30 cellular contexts compared by ENCODE assay signal in genomic region chr3:52187576-52187975, GRCh38. TPM values are rescaled to one million over a fixed set of nuclear protein-coding genes. Genes with fewer than 3 reads are reported as not detected.
DNase-seq lines count a peak whose midpoint lies in the region; ATAC-seq, FAIRE-seq and TF ChIP-seq lines count a peak whose summit lies in the region.
"Had no signal": no experiment of that assay in that cellular context is flagged by ENCODE, and none has a peak within 500 bp of the region (broad histone marks: within the 10 kb centered on the region; RNA-seq: fewer than 3 reads in every experiment).

No MANE protein-coding gene starts in this region.

- POLR2A ChIA-PET in HepG2 (lab: Yijun Ruan, JAX), result interaction anchor here (1.6 kb wide), 1 partner anchor 9 kb away, joined by 8 read pairs; no protein-coding TSS in a partner anchor

- H3K27me3 ChIP-seq in HepG2 (ENCODE audit: control insufficient read depth in 1 of 2, insufficient read depth in 2 of 2, low read length in 2 of 2), result peaks cover 0 to 3% of the 10 kb centered on the region in 2 experiments; a peak in 1 of 5 replicates
- H3K27me3 ChIP-seq in right lobe of liver, result no peaks in the 10 kb centered on the region
- no peaks in the 10 kb centered on the region for H3K27me3 ChIP-seq in HL-60 (ENCODE audit: insufficient read depth, poor library complexity, severe bottlenecking)
- no peaks in the 10 kb centered on the region for H3K27me3 ChIP-seq in hepatocyte
- no peaks in the 10 kb centered on the region for H3K27me3 ChIP-seq in transverse colon
- H3K27me3 ChIP-seq: BLaER1 treated with 17β-estradiol and CSF1 and Interleukin-3, amounts not matched to agents 10 nM and 100 nM had no signal

- no peak overlapping the region for H3K9ac ChIP-seq in HepG2 (ENCODE audit: insufficient read depth, low read depth, low read length)
- H3K9ac ChIP-seq: BLaER1 treated with 17β-estradiol and CSF1 and Interleukin-3, amounts not matched to agents 10 nM and 100 nM had no signal

- H3K36me3 Mint-ChIP-seq in dendritic cell treated with granulocyte-macrophage colony-stimulating factor and Interleukin-4, amounts not matched to agents 40 ng/mL and 50 ng/mL, for 4 days (ENCODE audit: low read depth), result no peaks in the 10 kb centered on the region
- H3K36me3 Mint-ChIP-seq: CD4-positive, alpha-beta memory T cell; CD4-positive, CD25-positive, alpha-beta regulatory T cell; CD8-positive, alpha-beta memory T cell had no signal

- in situ Hi-C loops in HepG2 (cut with HindIII; ENCODE audit: extremely low pct_ligation_motif_present, low pct_unique_long_range_greater_than_20kb) (no loop called here), transverse colon (cut with MboI; ENCODE audit: low pct_ligation_motif_present in 1 of 4, low pct_unique_long_range_greater_than_20kb in 1 of 4, low sequenced_read_pairs in 3 of 4) (no loop called here)

- intact Hi-C loops in HepG2 (cut with micrococcal nuclease; ENCODE audit: unreplicated experiment), result no loop called here
- intact Hi-C loops in right lobe of liver (cut with DNase I), result no loop called here
- intact Hi-C loops in dendritic cell treated with granulocyte-macrophage colony-stimulating factor and Interleukin-4, amounts not matched to agents 40 ng/mL and 50 ng/mL, for 4 days (cut with micrococcal nuclease), result no loop called here
- intact Hi-C loops in transverse colon (cut with DNase I; ENCODE audit: low total_unique reads), result no loop called here

- DNase-seq in HepG2 (ENCODE audit: low spot score) (no peak), right lobe of liver (no peak), HL-60 (ENCODE audit: low read depth in 1 of 2, low spot score in 1 of 2) (no peak), hepatocyte (ENCODE audit: low spot score) (no peak), NOMO-1 treated with dmso at 0.1 percent for 144 hours (lab: John Stamatoyannopoulos, UW; ENCODE audit: unreplicated experiment) (no peak), NCI-H345 treated with DMSO at 0.1 percent for 48 hours (lab: John Stamatoyannopoulos, UW; ENCODE audit: unreplicated experiment) (no peak), transverse colon (no peak)
- DNase-seq: AML-193; CD4-positive, alpha-beta memory T cell; CD4-positive, CD25-positive, alpha-beta regulatory T cell; CD8-positive, alpha-beta memory T cell; COR-L47; DMS 273 treated with DMSO at 0.1 percent for 48 hours; DMS153; DMS53; DMS79; DND-41; EL; GDM1 had no signal

- H3K4me1 ChIP-seq in HepG2 (ENCODE audit: insufficient read depth, low read length) (peaks cover 76% of the 10 kb centered on the region), right lobe of liver (peaks cover 0 to 66% (median 14%) of the 10 kb centered on the region in 4 donors), hepatocyte (ENCODE audit: insufficient read depth) (peaks cover 13% of the 10 kb centered on the region), transverse colon (peaks cover 0 to 5% (median 1%) of the 10 kb centered on the region in 4 donors)

- TF ChIP-seq POLR2A in HepG2 (IDR thresholded peaks at IDR 0.05; ENCODE audit: insufficient read depth in 1 of 2, low read depth in 2 of 2, low read length in 2 of 2) (no peak), right lobe of liver (IDR thresholded peaks at IDR 0.05) (no peak), transverse colon (IDR thresholded peaks at IDR 0.05) (no peak)

- TF ChIP-seq EP300 in HepG2 (IDR thresholded peaks at IDR 0.05; ENCODE audit: low read depth in 2 of 2, low read length in 2 of 2) (no peak), HepG2 (CRISPR knock-in tag; IDR thresholded peaks at IDR 0.05; ENCODE audit: borderline replicate concordance) (no peak), transverse colon (IDR thresholded peaks at IDR 0.05; ENCODE audit: low read depth) (no peak)

- no TSS peak for BruUV-seq in HepG2 (replicated peaks; lab: Mats Ljungman, UMichigan)

- H3K79me2 ChIP-seq in HepG2 (ENCODE audit: insufficient read depth, low read length) (no peaks in the 10 kb centered on the region), hepatocyte (no peaks in the 10 kb centered on the region)

- H3K4me1 Mint-ChIP-seq in dendritic cell treated with granulocyte-macrophage colony-stimulating factor and Interleukin-4, amounts not matched to agents 40 ng/mL and 50 ng/mL, for 4 days (ENCODE audit: low read depth), result peaks cover 79% of the 10 kb centered on the region

- no peaks in the 10 kb centered on the region for H4K20me1 ChIP-seq in HepG2 (ENCODE audit: insufficient read depth, low read length)
- H4K20me1 ChIP-seq in hepatocyte (ENCODE audit: insufficient read depth, poor library complexity, severe bottlenecking), result no peaks in the 10 kb centered on the region
- H4K20me1 ChIP-seq: BLaER1 treated with 17β-estradiol and CSF1 and Interleukin-3, amounts not matched to agents 10 nM and 100 nM had no signal

- peak overlapping the region; percentile 85 for H3K27ac Mint-ChIP-seq in dendritic cell treated with granulocyte-macrophage colony-stimulating factor and Interleukin-4, amounts not matched to agents 40 ng/mL and 50 ng/mL, for 4 days
- H3K27ac Mint-ChIP-seq: B cell; CD8-positive, alpha-beta memory T cell had no signal

- no peaks in the 10 kb centered on the region for H3K9me2 ChIP-seq in hepatocyte (replicated peaks; ENCODE audit: insufficient read depth)

- H2AFZ ChIP-seq in HepG2 (ENCODE audit: low read length) (no peak overlapping the region), hepatocyte (no peak overlapping the region)

- no peak for TF ChIP-seq CTCF in HepG2 (CRISPR knock-in tag; IDR thresholded peaks at IDR 0.05)
- no peak for TF ChIP-seq CTCF in right lobe of liver (IDR thresholded peaks at IDR 0.05)
- no peak for TF ChIP-seq CTCF in HL-60 (IDR thresholded peaks at IDR 0.05; ENCODE audit: insufficient read depth, low read length)
- TF ChIP-seq CTCF in hepatocyte (IDR thresholded peaks at IDR 0.05; ENCODE audit: poor library complexity), result no peak
- no peak for TF ChIP-seq CTCF in transverse colon (IDR thresholded peaks at IDR 0.05)

- no peaks in the 10 kb centered on the region for H3K27me3 Mint-ChIP-seq in dendritic cell treated with granulocyte-macrophage colony-stimulating factor and Interleukin-4, amounts not matched to agents 40 ng/mL and 50 ng/mL, for 4 days
- H3K27me3 Mint-ChIP-seq: B cell; CD4-positive, alpha-beta memory T cell; CD4-positive, CD25-positive, alpha-beta regulatory T cell; CD8-positive, alpha-beta memory T cell had no signal

- no peaks in the 10 kb centered on the region for H3K36me3 ChIP-seq in HepG2 (replicated peaks in 1 of 2; ENCODE audit: control insufficient read depth in 1 of 2, insufficient read depth in 2 of 2, low read length in 2 of 2)
- H3K36me3 ChIP-seq in right lobe of liver, result no peaks in the 10 kb centered on the region
- H3K36me3 ChIP-seq in hepatocyte (replicated peaks; ENCODE audit: insufficient read depth, low read depth), result no peaks in the 10 kb centered on the region
- H3K36me3 ChIP-seq in transverse colon, result no peaks in the 10 kb centered on the region
- H3K36me3 ChIP-seq: BLaER1 treated with 17β-estradiol and CSF1 and Interleukin-3, amounts not matched to agents 10 nM and 100 nM had no signal

- H3K27ac ChIP-seq in HepG2 (ENCODE audit: extremely low read length, insufficient read depth, low read length), result no peak overlapping the region
- peak overlapping the region in 1 of 3 donors; percentile 100 for H3K27ac ChIP-seq in right lobe of liver
- H3K27ac ChIP-seq in HL-60 (replicated peaks), result peak overlapping the region; percentile 95
- peak overlapping the region; percentile 75 for H3K27ac ChIP-seq in hepatocyte
- H3K27ac ChIP-seq in transverse colon, result no peak overlapping the region
- H3K27ac ChIP-seq: 22Rv1, A549, C4-2B had no signal

- WGBS in HepG2 (ENCODE audit: low lambda C conversion rate), result 69% methylated on average over 4 of the region's 4 CpGs
- WGBS in right lobe of liver (ENCODE audit: insufficient coverage, low coverage, low lambda C conversion rate, missing lambda C conversion rate), result 89% methylated on average over 4 of the region's 4 CpGs
- WGBS in hepatocyte (ENCODE audit: low lambda C conversion rate, missing lambda C conversion rate), result over 99% methylated on average over 4 of the region's 4 CpGs
- 97 to 100% methylated on average over 3 to 4 of the region's 4 CpGs for WGBS in transverse colon (ENCODE audit: low coverage in 1 of 2), 2 donors

- CTCF ChIA-PET in HepG2 (lab: Yijun Ruan, JAX; ENCODE audit: low intra/inter-chr PET ratio, low total read pairs), result no interaction called here

- no peak for TF ChIP-seq RAD21 in HepG2 (CRISPR knock-in tag; IDR thresholded peaks at IDR 0.05)

- no peak overlapping the region for H3K4me3 Mint-ChIP-seq in dendritic cell treated with granulocyte-macrophage colony-stimulating factor and Interleukin-4, amounts not matched to agents 40 ng/mL and 50 ng/mL, for 4 days
- H3K4me3 Mint-ChIP-seq: B cell; CD4-positive, alpha-beta memory T cell; CD4-positive, CD25-positive, alpha-beta regulatory T cell; CD8-positive, alpha-beta memory T cell had no signal

- H3K4me3 ChIP-seq in HepG2 (replicated peaks in 1 of 3; ENCODE audit: insufficient read depth in 1 of 3, low read depth in 2 of 3, low read length in 3 of 3) (no peak overlapping the region), right lobe of liver (no peak overlapping the region), HL-60 (replicated peaks; ENCODE audit: insufficient read depth, low read length) (no peak overlapping the region), hepatocyte (no peak overlapping the region), transverse colon (no peak overlapping the region)
- H3K4me3 ChIP-seq: A549; BLaER1 treated with 17β-estradiol and CSF1 and Interleukin-3, amounts not matched to agents 10 nM and 100 nM; GM12878 had no signal

- ATAC-seq in HepG2, result no peak
- ATAC-seq in right lobe of liver, result no peak
- ATAC-seq: A549, GM12878 had no signal

- H3K9me3 Mint-ChIP-seq in dendritic cell treated with granulocyte-macrophage colony-stimulating factor and Interleukin-4, amounts not matched to agents 40 ng/mL and 50 ng/mL, for 4 days, result no peaks in the 10 kb centered on the region
- H3K9me3 Mint-ChIP-seq: CD4-positive, alpha-beta memory T cell; CD4-positive, CD25-positive, alpha-beta regulatory T cell; CD8-positive, alpha-beta memory T cell had no signal

- no peak overlapping the region for H3K4me2 ChIP-seq in HepG2 (ENCODE audit: low read depth, low read length)
- no peak overlapping the region for H3K4me2 ChIP-seq in hepatocyte
- H3K4me2 ChIP-seq: A549; BLaER1 treated with 17β-estradiol and CSF1 and Interleukin-3, amounts not matched to agents 10 nM and 100 nM had no signal

- no peaks in the 10 kb centered on the region for H3K9me3 ChIP-seq in HepG2 (ENCODE audit: low read length)
- no peaks in the 10 kb centered on the region for H3K9me3 ChIP-seq in right lobe of liver
- no peaks in the 10 kb centered on the region for H3K9me3 ChIP-seq in hepatocyte (ENCODE audit: low read depth)
- H3K9me3 ChIP-seq in transverse colon, result no peaks in the 10 kb centered on the region
- H3K9me3 ChIP-seq: A549; BLaER1 treated with 17β-estradiol and CSF1 and Interleukin-3, amounts not matched to agents 10 nM and 100 nM had no signal

- no peak for FAIRE-seq in HepG2 (lab: Jason Lieb, UNC)
- FAIRE-seq: A549, GM12878, GM12892, GM18507 had no signal

RNA-seq across cellular contexts. Expression of gene ALAS1, which starts 10.4 kb away (rescaled TPM):
- total RNA-seq in HepG2 (2016; rRNA removed; fragmentation: Illumina TruSeq; extraction: Trizol), result 36.0 and 40.2 TPM in 2 replicates
- 9.6 and 11.6 TPM in 2 replicates for total RNA-seq in HepG2 (2016; cell fraction: cytosol; rRNA removed; fragmentation: Illumina TruSeq; extraction: Trizol; ENCODE audit: low read depth)
- 33.6 and 35.3 TPM in 2 replicates for total RNA-seq in HepG2 (2016; cell fraction: insoluble cytoplasmic fraction; rRNA removed; fragmentation: Illumina TruSeq; extraction: Trizol)
- 14.0 and 14.5 TPM in 2 replicates for total RNA-seq in HepG2 (2016; cell fraction: membrane; rRNA removed; fragmentation: Illumina TruSeq; extraction: Trizol)
- 16.9 and 18.1 TPM in 2 replicates for total RNA-seq in HepG2 (2016; cell fraction: nucleus; rRNA removed; fragmentation: Illumina TruSeq; extraction: Trizol)
- 39.0 and 43.2 TPM in 2 replicates for polyA plus RNA-seq in HepG2 (2011; rRNA removed)
- polyA plus RNA-seq in HepG2 (2011; cell fraction: cytosol; rRNA removed), result 41.2 and 50.6 TPM in 2 replicates
- polyA plus RNA-seq in HepG2 (2011; cell fraction: nucleus; rRNA removed), result 30.0 and 30.9 TPM in 2 replicates
- 19.8 and 27.7 TPM in 2 replicates for polyA plus RNA-seq in HepG2 (2012)
- 3.9 and 4.3 TPM in 2 replicates for polyA plus RNA-seq in HepG2 (2016; cell fraction: cytosol; fragmentation: Illumina TruSeq; extraction: Trizol; ENCODE audit: low read depth)
- polyA plus RNA-seq in HepG2 (2016; cell fraction: insoluble cytoplasmic fraction; fragmentation: Illumina TruSeq; extraction: Trizol; ENCODE audit: low read depth), result 27.6 and 42.4 TPM in 2 replicates
- polyA plus RNA-seq in HepG2 (2016; cell fraction: membrane; fragmentation: Illumina TruSeq; extraction: Trizol; ENCODE audit: low read depth), result 6.8 and 7.1 TPM in 2 replicates
- polyA plus RNA-seq in HepG2 (2016; cell fraction: nucleus; fragmentation: Illumina TruSeq; extraction: Trizol; ENCODE audit: insufficient read depth, low read depth), result 26.7 and 30.3 TPM in 2 replicates
- 49.6 and 54.7 TPM in 2 replicates for polyA minus RNA-seq in HepG2 (2011; rRNA and poly(A)+ RNA removed; ENCODE audit: low replicate concordance)
- polyA minus RNA-seq in HepG2 (2011; cell fraction: cytosol; rRNA and poly(A)+ RNA removed), result 23.9 and 26.4 TPM in 2 replicates
- polyA minus RNA-seq in HepG2 (2011; cell fraction: nucleus; rRNA and poly(A)+ RNA removed), result 17.3 and 19.0 TPM in 2 replicates
- total RNA-seq in right lobe of liver, result 100 to 1,000 TPM in 4 of 6 experiments, 10 to 100 TPM in 2; 73.4 to 783 (median 147) TPM
- 81.8 and 85.3 TPM in 2 replicates for total RNA-seq in hepatocyte
- polyA plus RNA-seq in hepatocyte, result 90.1 and 91.2 TPM in 2 replicates
- 100 to 1,000 TPM in 1 of 4 donors, 10 to 100 TPM in 3; 70.1 to 101 (median 84.0) TPM for total RNA-seq in transverse colon

RNA-seq across cellular contexts. Expression of gene POC1A, which starts 33.4 kb away (rescaled TPM):
- total RNA-seq in HepG2 (2016; rRNA removed; fragmentation: Illumina TruSeq; extraction: Trizol), result 20.0 and 22.5 TPM in 2 replicates
- total RNA-seq in HepG2 (2016; cell fraction: cytosol; rRNA removed; fragmentation: Illumina TruSeq; extraction: Trizol; ENCODE audit: low read depth), result 13.9 and 15.5 TPM in 2 replicates
- total RNA-seq in HepG2 (2016; cell fraction: insoluble cytoplasmic fraction; rRNA removed; fragmentation: Illumina TruSeq; extraction: Trizol), result 20.6 and 21.0 TPM in 2 replicates
- 24.6 and 24.9 TPM in 2 replicates for total RNA-seq in HepG2 (2016; cell fraction: membrane; rRNA removed; fragmentation: Illumina TruSeq; extraction: Trizol)
- 11.2 and 11.3 TPM in 2 replicates for total RNA-seq in HepG2 (2016; cell fraction: nucleus; rRNA removed; fragmentation: Illumina TruSeq; extraction: Trizol)
- 12.6 and 14.6 TPM in 2 replicates for polyA plus RNA-seq in HepG2 (2011; rRNA removed)
- 9.9 and 16.4 TPM in 2 replicates for polyA plus RNA-seq in HepG2 (2011; cell fraction: cytosol; rRNA removed)
- polyA plus RNA-seq in HepG2 (2011; cell fraction: nucleus; rRNA removed), result 9.4 and 12.5 TPM in 2 replicates
- polyA plus RNA-seq in HepG2 (2012), result 5.8 and 9.6 TPM in 2 replicates
- polyA plus RNA-seq in HepG2 (2016; cell fraction: cytosol; fragmentation: Illumina TruSeq; extraction: Trizol; ENCODE audit: low read depth), result 18.4 and 20.8 TPM in 2 replicates
- polyA plus RNA-seq in HepG2 (2016; cell fraction: insoluble cytoplasmic fraction; fragmentation: Illumina TruSeq; extraction: Trizol; ENCODE audit: low read depth), result 22.6 and 26.9 TPM in 2 replicates
- 23.5 and 25.2 TPM in 2 replicates for polyA plus RNA-seq in HepG2 (2016; cell fraction: membrane; fragmentation: Illumina TruSeq; extraction: Trizol; ENCODE audit: low read depth)
- 16.5 and 16.9 TPM in 2 replicates for polyA plus RNA-seq in HepG2 (2016; cell fraction: nucleus; fragmentation: Illumina TruSeq; extraction: Trizol; ENCODE audit: insufficient read depth, low read depth)
- polyA minus RNA-seq in HepG2 (2011; rRNA and poly(A)+ RNA removed; ENCODE audit: low replicate concordance), result 35.8 and 64.7 TPM in 2 replicates
- polyA minus RNA-seq in HepG2 (2011; cell fraction: cytosol; rRNA and poly(A)+ RNA removed), result 4.6 and 7.1 TPM in 2 replicates
- polyA minus RNA-seq in HepG2 (2011; cell fraction: nucleus; rRNA and poly(A)+ RNA removed), result 8.0 TPM in 2 replicates
- total RNA-seq in right lobe of liver, result 1 to 10 TPM; 2.0 to 4.3 (median 3.2) TPM
- total RNA-seq in hepatocyte, result 2.6 TPM in 2 replicates
- 3.7 and 5.7 TPM in 2 replicates for polyA plus RNA-seq in hepatocyte
- total RNA-seq in transverse colon, result 1 to 10 TPM in 2 of 4 donors, under 1 TPM in 1, not detected in 1; 0.80 to 3.1 (median 2.2) TPM

RNA-seq across cellular contexts. Expression of gene TLR9, which starts 37.9 kb away (rescaled TPM):
- not detected in 2 replicates for total RNA-seq in HepG2 (2016; rRNA removed; fragmentation: Illumina TruSeq; extraction: Trizol)
- not detected in 2 replicates for total RNA-seq in HepG2 (2016; cell fraction: cytosol; rRNA removed; fragmentation: Illumina TruSeq; extraction: Trizol; ENCODE audit: low read depth)
- not detected in 2 replicates for total RNA-seq in HepG2 (2016; cell fraction: insoluble cytoplasmic fraction; rRNA removed; fragmentation: Illumina TruSeq; extraction: Trizol)
- not detected in 2 replicates for total RNA-seq in HepG2 (2016; cell fraction: membrane; rRNA removed; fragmentation: Illumina TruSeq; extraction: Trizol)
- total RNA-seq in HepG2 (2016; cell fraction: nucleus; rRNA removed; fragmentation: Illumina TruSeq; extraction: Trizol), result not detected in 2 replicates
- 0.08 TPM in 1 of 2 replicates, not detected in the other for polyA plus RNA-seq in HepG2 (2011; rRNA removed)
- 0.01 TPM in 2 replicates for polyA plus RNA-seq in HepG2 (2011; cell fraction: cytosol; rRNA removed)
- polyA plus RNA-seq in HepG2 (2011; cell fraction: nucleus; rRNA removed), result 0.88 and 0.95 TPM in 2 replicates
- polyA plus RNA-seq in HepG2 (2012), result 0.31 TPM in 1 of 2 replicates, not detected in the other
- not detected in 2 replicates for polyA plus RNA-seq in HepG2 (2016; cell fraction: cytosol; fragmentation: Illumina TruSeq; extraction: Trizol; ENCODE audit: low read depth)
- polyA plus RNA-seq in HepG2 (2016; cell fraction: insoluble cytoplasmic fraction; fragmentation: Illumina TruSeq; extraction: Trizol; ENCODE audit: low read depth), result not detected in 2 replicates
- polyA plus RNA-seq in HepG2 (2016; cell fraction: membrane; fragmentation: Illumina TruSeq; extraction: Trizol; ENCODE audit: low read depth), result not detected in 2 replicates
- polyA plus RNA-seq in HepG2 (2016; cell fraction: nucleus; fragmentation: Illumina TruSeq; extraction: Trizol; ENCODE audit: insufficient read depth, low read depth), result not detected in 2 replicates
- 0.14 TPM in 1 of 2 replicates, not detected in the other for polyA minus RNA-seq in HepG2 (2011; rRNA and poly(A)+ RNA removed; ENCODE audit: low replicate concordance)
- not detected in 2 replicates for polyA minus RNA-seq in HepG2 (2011; cell fraction: cytosol; rRNA and poly(A)+ RNA removed)
- 0.25 and 0.26 TPM in 2 replicates for polyA minus RNA-seq in HepG2 (2011; cell fraction: nucleus; rRNA and poly(A)+ RNA removed)
- under 1 TPM in 4 of 6 experiments, not detected in 2; 0.12 to 0.59 (median 0.24) TPM for total RNA-seq in right lobe of liver
- not detected in 2 replicates for total RNA-seq in hepatocyte
- not detected in 2 replicates for polyA plus RNA-seq in hepatocyte
- total RNA-seq in transverse colon, result under 1 TPM in 1 of 4 donors, not detected in 3; 0.16 TPM
- total RNA-seq: A172, Daoy had no signal
- polyA plus RNA-seq: CD4-positive, alpha-beta memory T cell had no signal

RNA-seq across cellular contexts. Expression of gene TWF2, which starts 51.4 kb away (rescaled TPM):
- total RNA-seq in HepG2 (2016; rRNA removed; fragmentation: Illumina TruSeq; extraction: Trizol) (45.5 and 49.1 TPM in 2 replicates), right lobe of liver (10 to 100 TPM; 12.9 to 34.4 (median 23.7) TPM), hepatocyte (52.5 and 59.1 TPM in 2 replicates), transverse colon (10 to 100 TPM; 29.9 to 82.7 (median 61.0) TPM)
- total RNA-seq in HepG2 (2016; cell fraction: cytosol; rRNA removed; fragmentation: Illumina TruSeq; extraction: Trizol; ENCODE audit: low read depth), result 9.3 and 10.4 TPM in 2 replicates
- total RNA-seq in HepG2 (2016; cell fraction: insoluble cytoplasmic fraction; rRNA removed; fragmentation: Illumina TruSeq; extraction: Trizol), result 46.7 and 47.5 TPM in 2 replicates
- 18.1 and 19.8 TPM in 2 replicates for total RNA-seq in HepG2 (2016; cell fraction: membrane; rRNA removed; fragmentation: Illumina TruSeq; extraction: Trizol)
- total RNA-seq in HepG2 (2016; cell fraction: nucleus; rRNA removed; fragmentation: Illumina TruSeq; extraction: Trizol), result 19.0 and 20.5 TPM in 2 replicates
- polyA plus RNA-seq in HepG2 (2011; rRNA removed) (108 and 123 TPM in 2 replicates), hepatocyte (45.7 and 47.4 TPM in 2 replicates)
- polyA plus RNA-seq in HepG2 (2011; cell fraction: cytosol; rRNA removed), result 139 and 201 TPM in 2 replicates
- polyA plus RNA-seq in HepG2 (2011; cell fraction: nucleus; rRNA removed), result 105 and 112 TPM in 2 replicates
- polyA plus RNA-seq in HepG2 (2012), result 63.2 and 85.2 TPM in 2 replicates
- polyA plus RNA-seq in HepG2 (2016; cell fraction: cytosol; fragmentation: Illumina TruSeq; extraction: Trizol; ENCODE audit: low read depth), result 10.6 and 11.3 TPM in 2 replicates
- 55.3 and 58.3 TPM in 2 replicates for polyA plus RNA-seq in HepG2 (2016; cell fraction: insoluble cytoplasmic fraction; fragmentation: Illumina TruSeq; extraction: Trizol; ENCODE audit: low read depth)
- polyA plus RNA-seq in HepG2 (2016; cell fraction: membrane; fragmentation: Illumina TruSeq; extraction: Trizol; ENCODE audit: low read depth), result 16.1 and 16.9 TPM in 2 replicates
- 37.2 and 39.4 TPM in 2 replicates for polyA plus RNA-seq in HepG2 (2016; cell fraction: nucleus; fragmentation: Illumina TruSeq; extraction: Trizol; ENCODE audit: insufficient read depth, low read depth)
- 46.6 and 135 TPM in 2 replicates for polyA minus RNA-seq in HepG2 (2011; rRNA and poly(A)+ RNA removed; ENCODE audit: low replicate concordance)
- 84.6 and 87.5 TPM in 2 replicates for polyA minus RNA-seq in HepG2 (2011; cell fraction: cytosol; rRNA and poly(A)+ RNA removed)
- polyA minus RNA-seq in HepG2 (2011; cell fraction: nucleus; rRNA and poly(A)+ RNA removed), result 18.5 and 25.0 TPM in 2 replicates

RNA-seq across cellular contexts. Expression of gene PPM1M, which starts 58.0 kb away (rescaled TPM):
- 1.5 and 2.5 TPM in 2 replicates for total RNA-seq in HepG2 (2016; rRNA removed; fragmentation: Illumina TruSeq; extraction: Trizol)
- total RNA-seq in HepG2 (2016; cell fraction: cytosol; rRNA removed; fragmentation: Illumina TruSeq; extraction: Trizol; ENCODE audit: low read depth), result 0.91 and 1.1 TPM in 2 replicates
- 2.2 and 2.4 TPM in 2 replicates for total RNA-seq in HepG2 (2016; cell fraction: insoluble cytoplasmic fraction; rRNA removed; fragmentation: Illumina TruSeq; extraction: Trizol)
- total RNA-seq in HepG2 (2016; cell fraction: membrane; rRNA removed; fragmentation: Illumina TruSeq; extraction: Trizol), result 2.7 and 3.5 TPM in 2 replicates
- total RNA-seq in HepG2 (2016; cell fraction: nucleus; rRNA removed; fragmentation: Illumina TruSeq; extraction: Trizol), result 2.0 and 2.1 TPM in 2 replicates
- polyA plus RNA-seq in HepG2 (2011; rRNA removed), result 5.9 and 6.9 TPM in 2 replicates
- 4.4 and 5.2 TPM in 2 replicates for polyA plus RNA-seq in HepG2 (2011; cell fraction: cytosol; rRNA removed)
- polyA plus RNA-seq in HepG2 (2011; cell fraction: nucleus; rRNA removed), result 20.6 and 21.3 TPM in 2 replicates
- polyA plus RNA-seq in HepG2 (2012), result 4.0 and 4.5 TPM in 2 replicates
- 0.99 and 1.1 TPM in 2 replicates for polyA plus RNA-seq in HepG2 (2016; cell fraction: cytosol; fragmentation: Illumina TruSeq; extraction: Trizol; ENCODE audit: low read depth)
- polyA plus RNA-seq in HepG2 (2016; cell fraction: insoluble cytoplasmic fraction; fragmentation: Illumina TruSeq; extraction: Trizol; ENCODE audit: low read depth), result 2.0 and 2.3 TPM in 2 replicates
- 2.3 and 2.5 TPM in 2 replicates for polyA plus RNA-seq in HepG2 (2016; cell fraction: membrane; fragmentation: Illumina TruSeq; extraction: Trizol; ENCODE audit: low read depth)
- 3.6 and 4.3 TPM in 2 replicates for polyA plus RNA-seq in HepG2 (2016; cell fraction: nucleus; fragmentation: Illumina TruSeq; extraction: Trizol; ENCODE audit: insufficient read depth, low read depth)
- 8.9 and 14.9 TPM in 2 replicates for polyA minus RNA-seq in HepG2 (2011; rRNA and poly(A)+ RNA removed; ENCODE audit: low replicate concordance)
- polyA minus RNA-seq in HepG2 (2011; cell fraction: cytosol; rRNA and poly(A)+ RNA removed), result 1.5 and 1.9 TPM in 2 replicates
- 2.7 and 3.7 TPM in 2 replicates for polyA minus RNA-seq in HepG2 (2011; cell fraction: nucleus; rRNA and poly(A)+ RNA removed)
- total RNA-seq in right lobe of liver, result 1 to 10 TPM; 2.8 to 7.1 (median 4.5) TPM
- total RNA-seq in hepatocyte, result 6.2 and 8.0 TPM in 2 replicates
- polyA plus RNA-seq in hepatocyte, result 8.4 and 10.7 TPM in 2 replicates
- 1 to 10 TPM; 2.0 to 8.4 (median 6.2) TPM for total RNA-seq in transverse colon

Comparison
In these comparisons a context has a peak if more than half of its experiments do, and no peak if none do; other contexts are left out.
1. H3K27ac ChIP-seq: peak in HL-60 (single experiment) and hepatocyte (single experiment); none in HepG2 (single experiment) and transverse colon (0 of 4).